In the genomic region with DNA sequence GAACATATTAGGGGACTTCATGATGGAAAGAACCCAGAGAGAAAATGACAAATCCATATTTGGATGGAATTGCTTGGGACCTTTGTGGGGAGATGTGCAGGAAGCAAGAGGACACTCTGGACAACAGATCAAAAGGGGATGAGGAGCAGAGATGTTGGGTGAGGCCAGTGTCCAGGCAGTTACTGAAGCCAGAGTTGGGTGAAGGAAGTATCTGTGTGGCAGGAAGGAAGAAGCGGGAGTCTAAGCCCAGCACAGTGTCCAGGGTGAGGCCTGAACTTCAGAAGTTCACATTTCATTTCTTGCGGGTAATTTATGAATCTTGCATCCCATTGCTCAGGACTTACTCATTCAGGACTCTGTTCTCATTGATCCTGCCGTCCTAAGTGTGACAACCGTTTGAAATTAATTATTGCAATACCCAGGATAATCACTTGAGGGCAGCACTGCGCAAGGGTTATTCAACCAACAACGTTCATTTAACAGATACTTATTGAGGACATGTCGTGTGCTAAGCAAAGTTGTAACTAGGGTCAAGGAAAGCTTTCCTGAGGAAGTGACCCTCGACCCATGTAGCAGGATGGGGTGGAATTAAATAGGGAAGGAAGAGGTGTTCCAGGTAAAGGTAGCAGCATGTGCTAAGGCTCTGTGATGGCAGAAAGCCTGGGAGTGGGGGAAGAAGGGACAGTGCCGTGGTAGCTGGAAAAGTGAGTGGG, we compare ENCODE assay signal across 8 cellular contexts.
DNase-seq lines count a peak whose midpoint lies in the region; ATAC-seq lines count a peak whose summit lies in the region.

No MANE protein-coding gene starts in this region.

- ATAC-seq in GM18511 (IDR thresholded peaks at IDR 0.05; ENCODE audit: unreplicated experiment) = peak; percentile 70
- peak; percentile 70 for ATAC-seq in left ventricle myocardium superior

- DNase-seq in AG08396 (ENCODE audit: low spot score) = peak; percentile 46
- DNase-seq in HuH-7.5 (ENCODE audit: low spot score) = peak; percentile 62
- DNase-seq in SKM-1 (lab: John Stamatoyannopoulos, UW; ENCODE audit: unreplicated experiment) = peak; percentile 26
- DNase-seq in activated naive CD4-positive, alpha-beta T cell treated with anti-CD3 and anti-CD28 coated beads, Interleukin-2, amount 50 U/mL, for 16 hours = peak; percentile 42
- DNase-seq in left ventricle myocardium superior = no peak
- DNase-seq in stimulated activated CD4-positive, alpha-beta T cell treated with anti-CD3 and anti-CD28 coated beads, Interleukin-1b, Interleukin-23, amount 100 ng/mL, for 1 hour (ENCODE audit: low read depth in 2 of 2) = peak; percentile 22 to 45
- no peak for DNase-seq in GM19240 (ENCODE audit: insufficient read length, low spot score)

- intact Hi-C loops in left ventricle myocardium superior (cut with micrococcal nuclease) = no loop called here

Comparison
In these comparisons a context has a peak if more than half of its experiments do, and no peak if none do; other contexts are left out.
1. DNase-seq: peak in AG08396 (single experiment), HuH-7.5 (single experiment), SKM-1 (single experiment), activated naive CD4-positive, alpha-beta T cell treated with anti-CD3 and anti-CD28 coated beads, Interleukin-2, amount 50 U/mL, for 16 hours (single experiment) and stimulated activated CD4-positive, alpha-beta T cell treated with anti-CD3 and anti-CD28 coated beads, Interleukin-1b, Interleukin-23, amount 100 ng/mL, for 1 hour (2 of 2); none in left ventricle myocardium superior (single experiment) and GM19240 (single experiment).